ENCODE assay signal across 1 cellular context in the genomic region with DNA sequence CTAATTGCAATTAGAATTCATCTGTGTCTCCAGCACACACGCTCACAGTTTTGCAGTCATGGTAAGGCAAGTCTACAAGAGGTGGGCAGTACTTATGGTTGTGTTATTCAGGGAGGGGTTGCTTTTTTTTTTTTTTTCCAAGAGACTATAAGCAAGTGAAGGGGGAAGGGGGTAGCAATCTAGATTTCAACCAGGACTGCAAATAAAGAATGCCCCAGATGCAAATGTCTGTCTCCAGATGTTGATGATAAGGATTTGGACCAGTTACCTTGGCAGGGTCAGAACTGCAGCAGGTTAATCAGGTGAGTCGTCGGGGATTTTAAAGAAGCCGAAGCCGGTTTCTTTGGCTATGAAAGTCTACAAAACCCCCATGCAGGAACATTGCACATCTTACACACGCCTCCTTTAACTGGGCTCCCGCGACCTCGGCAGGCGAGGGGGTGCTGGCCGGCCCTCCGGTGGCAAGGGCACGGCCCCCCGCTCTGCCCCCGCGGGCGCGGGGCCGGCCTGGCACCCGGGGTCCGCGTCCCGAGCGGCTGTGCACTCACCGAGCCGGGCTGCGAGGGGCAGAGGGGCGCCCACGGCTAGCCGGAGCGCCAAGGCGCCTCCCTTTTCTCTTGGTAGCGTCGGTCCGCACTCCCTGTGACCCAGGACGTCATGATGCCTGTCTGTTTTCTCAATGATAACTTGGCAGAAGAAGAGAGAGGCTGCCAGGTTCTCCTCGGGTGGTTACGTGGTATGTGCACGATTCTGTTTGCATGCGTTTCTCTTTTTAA.
TF ChIP-seq lines count a peak whose summit lies in the region.

No MANE protein-coding gene starts in this region.

TF ChIP-seq in H1, 55 proteins besides CTCF, POLR2A, EP300 and RAD21 (continued from another document):
- TF ChIP-seq TCF12 (IDR thresholded peaks at IDR 0.05; ENCODE audit: low read depth, low read length) (no peak), BACH1 (IDR thresholded peaks at IDR 0.05; ENCODE audit: low read length) (no peak), BRCA1 (IDR thresholded peaks at IDR 0.05; ENCODE audit: low read depth, low read length) (no peak), SP4 (IDR thresholded peaks at IDR 0.05; ENCODE audit: low read length) (no peak), MAFK (IDR thresholded peaks at IDR 0.05; ENCODE audit: low read depth, low read length) (no peak), CHD1 (IDR thresholded peaks at IDR 0.05; ENCODE audit: low read depth, low read length) (no peak), SAP30 (IDR thresholded peaks at IDR 0.05; ENCODE audit: insufficient read depth, insufficient replicate concordance, low read length) (no peak), TAF1 (IDR thresholded peaks at IDR 0.05; ENCODE audit: low read depth, low read length) (no peak), SP1 (IDR thresholded peaks at IDR 0.05; ENCODE audit: low read depth, low read length) (no peak), KDM5A (IDR thresholded peaks at IDR 0.05; ENCODE audit: low read length) (no peak), KDM4A (IDR thresholded peaks at IDR 0.05; ENCODE audit: low read depth, low read length, severe bottlenecking) (peak; percentile 40), RXRA (IDR thresholded peaks at IDR 0.05; ENCODE audit: insufficient read depth, low read depth, low read length) (no peak), KDM1A (IDR thresholded peaks at IDR 0.05; ENCODE audit: borderline replicate concordance, low read length) (no peak), JUN (IDR thresholded peaks at IDR 0.05; ENCODE audit: low read depth, low read length) (no peak)
- TF ChIP-seq, protein P1, sequence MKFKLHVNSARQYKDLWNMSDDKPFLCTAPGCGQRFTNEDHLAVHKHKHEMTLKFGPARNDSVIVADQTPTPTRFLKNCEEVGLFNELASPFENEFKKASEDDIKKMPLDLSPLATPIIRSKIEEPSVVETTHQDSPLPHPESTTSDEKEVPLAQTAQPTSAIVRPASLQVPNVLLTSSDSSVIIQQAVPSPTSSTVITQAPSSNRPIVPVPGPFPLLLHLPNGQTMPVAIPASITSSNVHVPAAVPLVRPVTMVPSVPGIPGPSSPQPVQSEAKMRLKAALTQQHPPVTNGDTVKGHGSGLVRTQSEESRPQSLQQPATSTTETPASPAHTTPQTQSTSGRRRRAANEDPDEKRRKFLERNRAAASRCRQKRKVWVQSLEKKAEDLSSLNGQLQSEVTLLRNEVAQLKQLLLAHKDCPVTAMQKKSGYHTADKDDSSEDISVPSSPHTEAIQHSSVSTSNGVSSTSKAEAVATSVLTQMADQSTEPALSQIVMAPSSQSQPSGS (IDR thresholded peaks at IDR 0.05; ENCODE audit: low read length): no peak
